8 cellular contexts compared by ENCODE assay signal in the genomic region with DNA sequence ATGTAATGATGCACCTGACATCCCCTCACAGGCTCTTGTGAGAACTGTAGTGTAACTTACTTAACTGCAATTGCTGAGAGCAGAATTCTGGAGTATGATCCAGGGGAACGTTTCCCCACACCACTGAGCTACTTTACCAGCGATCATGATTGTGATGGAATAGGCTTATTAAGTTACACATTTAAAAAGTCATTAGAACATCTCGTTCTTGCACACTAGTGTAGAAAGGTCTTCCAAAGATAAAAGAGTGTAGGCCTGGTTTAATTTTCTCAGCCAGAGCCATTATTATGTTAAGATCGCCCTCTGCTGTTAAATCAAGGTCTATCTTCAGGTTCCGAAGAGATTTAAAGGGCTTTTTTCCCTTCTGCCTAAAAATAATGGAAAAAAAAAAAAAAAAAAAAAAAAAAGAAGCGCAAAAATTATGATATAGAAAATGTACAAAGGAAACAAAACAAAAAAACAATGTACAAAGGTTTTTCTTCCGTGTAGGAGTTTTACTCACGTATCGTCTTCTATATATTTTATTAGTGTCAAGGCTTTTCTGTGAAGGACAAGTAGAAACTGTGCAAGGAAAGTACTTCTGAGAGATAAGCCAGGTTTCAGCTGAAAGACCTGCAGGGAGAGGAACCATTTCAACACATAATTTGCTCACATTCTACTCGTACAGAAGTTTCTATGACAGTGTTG. TPM values are rescaled to one million over a fixed set of nuclear protein-coding genes. Genes with fewer than 3 reads are reported as not detected.
DNase-seq lines count a peak whose midpoint lies in the region; ATAC-seq, FAIRE-seq and TF ChIP-seq lines count a peak whose summit lies in the region.

No MANE protein-coding gene starts in this region.

- intact Hi-C loops in lower lobe of right lung (cut with DNase I), result loop anchor here (5.0 kb wide), 1 partner anchor 216 kb away; no protein-coding TSS in a partner anchor

- FAIRE-seq in bronchial epithelial cell (lab: Jason Lieb, UNC), result no peak

- no peaks in the 10 kb centered on the region for H3K9me3 ChIP-seq in lower lobe of right lung

- H3K27ac ChIP-seq in lower lobe of right lung, result no peak overlapping the region

- H3K4me1 ChIP-seq in lower lobe of right lung, result no peaks in the 10 kb centered on the region

- H3K27me3 ChIP-seq in bronchial epithelial cell (ENCODE audit: control insufficient read depth, insufficient read depth, low read length) (no peaks in the 10 kb centered on the region), lower lobe of right lung (ENCODE audit: low read depth) (no peaks in the 10 kb centered on the region)

- H3K4me3 ChIP-seq in bronchial epithelial cell (ENCODE audit: low read depth, low read length) (no peak overlapping the region), lower lobe of right lung (no peak overlapping the region)

- TF ChIP-seq CTCF in bronchial epithelial cell (IDR thresholded peaks at IDR 0.05; ENCODE audit: insufficient read depth, low read length, severe bottlenecking) (peak; percentile 21), lower lobe of right lung (IDR thresholded peaks at IDR 0.05) (peak; percentile 55)

- DNase-seq in DMS 273 (lab: John Stamatoyannopoulos, UW; ENCODE audit: unreplicated experiment) (peak; percentile 64), DMS 273 treated with DMSO at 0.1 percent for 48 hours (lab: John Stamatoyannopoulos, UW) (no peak), MV-4-11 (lab: John Stamatoyannopoulos, UW) (peak; percentile 38), bronchial epithelial cell (ENCODE audit: low read depth) (peak; percentile 52), lower lobe of right lung (no peak)

- ATAC-seq in lower lobe of right lung (peak; percentile 71 to 75), GM21825 (IDR thresholded peaks at IDR 0.05; ENCODE audit: unreplicated experiment) (no peak), GM21390 (IDR thresholded peaks at IDR 0.05; ENCODE audit: unreplicated experiment) (no peak), HG02852 (IDR thresholded peaks at IDR 0.05; ENCODE audit: unreplicated experiment) (no peak)

- H3K36me3 ChIP-seq in bronchial epithelial cell (ENCODE audit: control insufficient read depth, insufficient read depth, low read length) (no peaks in the 10 kb centered on the region), lower lobe of right lung (peaks cover 61% of the 10 kb centered on the region)

RNA-seq across cellular contexts. Expression of gene MOB3B, which starts 18.6 kb away (rescaled TPM):
- 0.38 and 1.1 TPM in 2 replicates for total RNA-seq in bronchial epithelial cell
- 22.7 TPM for total RNA-seq in lower lobe of right lung

RNA-seq across cellular contexts. Expression of gene IFNK, which starts 24.1 kb away (rescaled TPM):
- total RNA-seq in bronchial epithelial cell (not detected in 2 replicates), lower lobe of right lung (not detected)

RNA-seq across cellular contexts. Expression of gene C9orf72, which starts 25.1 kb away (rescaled TPM):
- total RNA-seq in bronchial epithelial cell (20.2 and 20.3 TPM in 2 replicates), lower lobe of right lung (28.9 TPM)

Comparison
In these comparisons a context has a peak if more than half of its experiments do, and no peak if none do; other contexts are left out.
1. DNase-seq: peak in DMS 273 (single experiment), MV-4-11 (single experiment) and bronchial epithelial cell (single experiment); none in DMS 273 treated with DMSO at 0.1 percent for 48 hours (single experiment) and lower lobe of right lung (single experiment).
2. ATAC-seq: peak in lower lobe of right lung (2 of 2); none in GM21825 (single experiment), GM21390 (single experiment) and HG02852 (single experiment).
3. RNA of gene MOB3B, which starts 18.6 kb away (total RNA-seq): 22.7 TPM in lower lobe of right lung (single experiment); 0.38 to 1.1 TPM in bronchial epithelial cell; every median in the first group is over 10 times any median in the second.